In genomic region chr2:197673606-197674005, GRCh38 we compare ENCODE assay signal across 15 cellular contexts. TPM values are rescaled to one million over a fixed set of nuclear protein-coding genes. Genes with fewer than 3 reads are reported as not detected.
DNase-seq lines count a peak whose midpoint lies in the region; ATAC-seq, FAIRE-seq and TF ChIP-seq lines count a peak whose summit lies in the region.
"Had no signal": no experiment of that assay in that cellular context is flagged by ENCODE, and none has a peak within 500 bp of the region (broad histone marks: within the 10 kb centered on the region; RNA-seq: fewer than 3 reads in every experiment).

No MANE protein-coding gene starts in this region.

- H3K9ac ChIP-seq in astrocyte (ENCODE audit: low read length) = peak overlapping the region; percentile 14
- no peak overlapping the region; the same call in 1 of the 2 replicates for H3K9ac ChIP-seq in iPS-20b (ENCODE audit: low read depth, low read length)

- POLR2A ChIA-PET in A673 (lab: Charles Lee; ENCODE audit: low non-redundant PET) = interaction anchor here (0.6 kb wide), 1 partner anchor 148 kb away, joined by 7 read pairs; no protein-coding TSS in a partner anchor
- POLR2A ChIA-PET in activated CD8-positive, alpha-beta T cell treated with anti-CD3 and anti-CD28 coated beads, Interleukin-2, amount 10 ng/mL, durations not matched to agents 7 days and 5 days (lab: Charles Lee) = no interaction called here

- peaks cover 4% of the 10 kb centered on the region for H3K36me3 Mint-ChIP-seq in astrocyte (ENCODE audit: low read depth, unreplicated experiment)
- H3K36me3 Mint-ChIP-seq in activated CD8-positive, alpha-beta T cell treated with anti-CD3 and anti-CD28 coated beads, Interleukin-2, amount 10 ng/mL, durations not matched to agents 7 days and 5 days (ENCODE audit: low read depth) = no peaks in the 10 kb centered on the region
- H3K36me3 Mint-ChIP-seq: activated CD4-positive, alpha-beta memory T cell treated with anti-CD3 and anti-CD28 coated beads for 36 hours had no signal

- no peak for FAIRE-seq in astrocyte (lab: Jason Lieb, UNC)

- 20 to 29% (median 21%) methylated on average over 1 of the region's 1 CpG for WGBS in psoas muscle, 3 donors

- no peaks in the 10 kb centered on the region for H4K20me1 ChIP-seq in astrocyte (ENCODE audit: insufficient read depth, low read length)

- H3K79me2 ChIP-seq in astrocyte (ENCODE audit: insufficient read depth, low read length) = no peaks in the 10 kb centered on the region

- H3K27me3 ChIP-seq in A673 (replicated peaks; ENCODE audit: insufficient read depth, low read depth, low read length, poor library complexity) (no peaks in the 10 kb centered on the region), astrocyte (ENCODE audit: insufficient read depth, low read length) (no peaks in the 10 kb centered on the region), iPS-20b (ENCODE audit: insufficient read depth, low read length) (no peaks in the 10 kb centered on the region), psoas muscle (ENCODE audit: insufficient read depth in 3 of 3, low read length in 2 of 3) (no peaks in the 10 kb centered on the region)
- H3K27me3 ChIP-seq: SJCRH30 had no signal

- H3K4me3 ChIP-seq in A673 (ENCODE audit: low read depth, low read length, poor library complexity, severe bottlenecking) (peak overlapping the region; percentile 49), astrocyte (ENCODE audit: insufficient read depth, low read depth, low read length) (no peak overlapping the region), iPS-20b (ENCODE audit: low read length) (peak overlapping the region; percentile 43; the same call in 1 of the 2 replicates), psoas muscle (peak overlapping the region; percentile 62)
- H3K4me3 ChIP-seq: SJCRH30 had no signal

- peaks cover 28% of the 10 kb centered on the region for H3K4me1 Mint-ChIP-seq in astrocyte (ENCODE audit: low read depth, unreplicated experiment)
- no peaks in the 10 kb centered on the region for H3K4me1 Mint-ChIP-seq in activated CD8-positive, alpha-beta T cell treated with anti-CD3 and anti-CD28 coated beads, Interleukin-2, amount 10 ng/mL, durations not matched to agents 7 days and 5 days (ENCODE audit: low read depth)

- BruUV-seq in A673 (replicated peaks; lab: Mats Ljungman, UMichigan) = no TSS peak

- H3K9me3 Mint-ChIP-seq in astrocyte (ENCODE audit: unreplicated experiment) = no peaks in the 10 kb centered on the region
- H3K9me3 Mint-ChIP-seq in activated CD8-positive, alpha-beta T cell treated with anti-CD3 and anti-CD28 coated beads, Interleukin-2, amount 10 ng/mL, durations not matched to agents 7 days and 5 days (ENCODE audit: insufficient read depth) = no peaks in the 10 kb centered on the region
- H3K9me3 Mint-ChIP-seq: activated CD4-positive, alpha-beta memory T cell treated with anti-CD3 and anti-CD28 coated beads for 36 hours; H9 had no signal

- peak overlapping the region; percentile 20 for H2AFZ ChIP-seq in astrocyte (ENCODE audit: low read depth, low read length)

- intact Hi-C loops in A673 (cut with micrococcal nuclease; ENCODE audit: unreplicated experiment) (no loop called here), psoas muscle (cut with DNase I) (no loop called here)

- H3K4me1 ChIP-seq in A673 (ENCODE audit: insufficient read depth, low read length, poor library complexity, severe bottlenecking) (no peaks in the 10 kb centered on the region), astrocyte (ENCODE audit: insufficient read depth, low read length) (no peaks in the 10 kb centered on the region), iPS-20b (ENCODE audit: insufficient read depth, low read length) (peaks cover 22% of the 10 kb centered on the region), psoas muscle (no peaks in the 10 kb centered on the region)
- H3K4me1 ChIP-seq: SJCRH30 had no signal

- no peak for TF ChIP-seq CTCF in A673 (conservative IDR thresholded peaks at IDR 0.05; ENCODE audit: low read depth, low read length)
- no peak for TF ChIP-seq CTCF in astrocyte (IDR thresholded peaks at IDR 0.05; ENCODE audit: insufficient read depth, low read depth, low read length)
- TF ChIP-seq CTCF in psoas muscle (IDR thresholded peaks at IDR 0.05) = no peak

- peak overlapping the region; percentile 56 for H3K4me2 ChIP-seq in astrocyte (ENCODE audit: low read length)

- CTCF ChIA-PET in A673 (lab: Charles Lee) = no interaction called here
- CTCF ChIA-PET in activated CD8-positive, alpha-beta T cell treated with anti-CD3 and anti-CD28 coated beads, Interleukin-2, amount 10 ng/mL, durations not matched to agents 7 days and 5 days (lab: Charles Lee) = no interaction called here

- H3K9me3 ChIP-seq in A673 (ENCODE audit: low read depth, low read length, poor library complexity, severe bottlenecking) (no peaks in the 10 kb centered on the region), astrocyte (ENCODE audit: insufficient read depth, low read depth, low read length) (no peaks in the 10 kb centered on the region), iPS-20b (ENCODE audit: insufficient read depth, low read depth, low read length) (no peaks in the 10 kb centered on the region), psoas muscle (no peaks in the 10 kb centered on the region)
- H3K9me3 ChIP-seq: SJCRH30 had no signal

- H3K27ac Mint-ChIP-seq in astrocyte (ENCODE audit: unreplicated experiment) = no peak overlapping the region
- H3K27ac Mint-ChIP-seq in activated CD8-positive, alpha-beta T cell treated with anti-CD3 and anti-CD28 coated beads, Interleukin-2, amount 10 ng/mL, durations not matched to agents 7 days and 5 days = no peak overlapping the region
- H3K27ac Mint-ChIP-seq: activated CD4-positive, alpha-beta memory T cell treated with anti-CD3 and anti-CD28 coated beads for 36 hours had no signal

- H3K4me3 Mint-ChIP-seq in astrocyte (ENCODE audit: unreplicated experiment) = peak overlapping the region; percentile 75
- no peak overlapping the region for H3K4me3 Mint-ChIP-seq in activated CD8-positive, alpha-beta T cell treated with anti-CD3 and anti-CD28 coated beads, Interleukin-2, amount 10 ng/mL, durations not matched to agents 7 days and 5 days
- H3K4me3 Mint-ChIP-seq: activated CD4-positive, alpha-beta memory T cell treated with anti-CD3 and anti-CD28 coated beads for 36 hours had no signal

- H3K27me3 Mint-ChIP-seq in astrocyte (ENCODE audit: low read depth, unreplicated experiment) = no peaks in the 10 kb centered on the region
- H3K27me3 Mint-ChIP-seq in activated CD8-positive, alpha-beta T cell treated with anti-CD3 and anti-CD28 coated beads, Interleukin-2, amount 10 ng/mL, durations not matched to agents 7 days and 5 days (ENCODE audit: low read depth) = peaks cover 19% of the 10 kb centered on the region

- H3K27ac ChIP-seq in A673 (ENCODE audit: low read depth, low read length, poor library complexity, severe bottlenecking) = no peak overlapping the region
- H3K27ac ChIP-seq in astrocyte (ENCODE audit: low read depth, low read length) = no peak overlapping the region
- H3K27ac ChIP-seq in iPS-20b (ENCODE audit: low read length) = no peak overlapping the region
- H3K27ac ChIP-seq in psoas muscle = no peak overlapping the region
- H3K27ac ChIP-seq: SJCRH30 had no signal

- no peak for DNase-seq in A673 (ENCODE audit: low spot score)
- no peak for DNase-seq in astrocyte (ENCODE audit: low read depth)
- no peak for DNase-seq in psoas muscle
- DNase-seq in NCI-H1417 treated with DMSO at 0.1 percent for 48 hours (lab: John Stamatoyannopoulos, UW) = no peak
- DNase-seq in activated CD8-positive, alpha-beta T cell treated with anti-CD3 and anti-CD28 coated beads, Interleukin-2, amount 10 ng/mL, durations not matched to agents 7 days and 5 days = no peak
- DNase-seq: activated CD4-positive, alpha-beta memory T cell treated with anti-CD3 and anti-CD28 coated beads for 36 hours; activated gamma-delta T cell; Calu3; central memory CD4-positive, alpha-beta T cell; erythroblast; H9; SJCRH30 had no signal

- ATAC-seq in psoas muscle = no peak
- ATAC-seq in HG03521 (IDR thresholded peaks at IDR 0.05; ENCODE audit: unreplicated experiment) = no peak
- ATAC-seq in HG03175 (IDR thresholded peaks at IDR 0.05; ENCODE audit: unreplicated experiment) = no peak
- ATAC-seq in activated CD8-positive, alpha-beta T cell treated with anti-CD3 and anti-CD28 coated beads, Interleukin-2, amount 10 ng/mL, durations not matched to agents 7 days and 5 days = no peak

- H3K36me3 ChIP-seq in A673 (ENCODE audit: insufficient read depth, low read length, poor library complexity, severe bottlenecking) (no peaks in the 10 kb centered on the region), astrocyte (ENCODE audit: insufficient read depth, low read length) (no peaks in the 10 kb centered on the region), iPS-20b (ENCODE audit: insufficient read depth, low read depth, low read length) (no peaks in the 10 kb centered on the region), psoas muscle (ENCODE audit: insufficient read depth in 1 of 2, low read depth in 1 of 2) (no peaks in the 10 kb centered on the region)
- H3K36me3 ChIP-seq: SJCRH30 had no signal

RNA-seq across cellular contexts. Expression of gene RFTN2, which starts 1.8 kb away (rescaled TPM):
- total RNA-seq in A673 (2021) (5.8 and 7.3 TPM in 2 replicates), astrocyte (7.1 and 8.1 TPM in 2 replicates), psoas muscle (1 to 10 TPM in 3 of 4 donors, under 1 TPM in 1; 0.92 to 5.4 (median 2.2) TPM)
- polyA plus RNA-seq in psoas muscle = under 1 TPM; 0.57 to 0.64 (median 0.61) TPM
- total RNA-seq in activated CD8-positive, alpha-beta T cell treated with anti-CD3 and anti-CD28 coated beads, Interleukin-2, amount 10 ng/mL, durations not matched to agents 7 days and 5 days = not detected
- total RNA-seq: activated CD4-positive, alpha-beta memory T cell treated with anti-CD3 and anti-CD28 coated beads for 36 hours had no signal

RNA-seq across cellular contexts. Expression of gene MARS2, which starts 31.6 kb away (rescaled TPM):
- total RNA-seq in A673 (2021) = 13.2 and 14.6 TPM in 2 replicates
- total RNA-seq in astrocyte = 8.2 and 8.6 TPM in 2 replicates
- 10 to 100 TPM in 1 of 4 donors, 1 to 10 TPM in 3; 5.9 to 12.6 (median 7.3) TPM for total RNA-seq in psoas muscle
- 10 to 100 TPM in 1 of 3 donors, 1 to 10 TPM in 2; 4.0 to 15.0 (median 9.2) TPM for polyA plus RNA-seq in psoas muscle
- total RNA-seq in activated CD8-positive, alpha-beta T cell treated with anti-CD3 and anti-CD28 coated beads, Interleukin-2, amount 10 ng/mL, durations not matched to agents 7 days and 5 days = 10 to 100 TPM; 15.0 to 15.6 TPM
